8 cellular contexts compared by ENCODE assay signal in the genomic region with DNA sequence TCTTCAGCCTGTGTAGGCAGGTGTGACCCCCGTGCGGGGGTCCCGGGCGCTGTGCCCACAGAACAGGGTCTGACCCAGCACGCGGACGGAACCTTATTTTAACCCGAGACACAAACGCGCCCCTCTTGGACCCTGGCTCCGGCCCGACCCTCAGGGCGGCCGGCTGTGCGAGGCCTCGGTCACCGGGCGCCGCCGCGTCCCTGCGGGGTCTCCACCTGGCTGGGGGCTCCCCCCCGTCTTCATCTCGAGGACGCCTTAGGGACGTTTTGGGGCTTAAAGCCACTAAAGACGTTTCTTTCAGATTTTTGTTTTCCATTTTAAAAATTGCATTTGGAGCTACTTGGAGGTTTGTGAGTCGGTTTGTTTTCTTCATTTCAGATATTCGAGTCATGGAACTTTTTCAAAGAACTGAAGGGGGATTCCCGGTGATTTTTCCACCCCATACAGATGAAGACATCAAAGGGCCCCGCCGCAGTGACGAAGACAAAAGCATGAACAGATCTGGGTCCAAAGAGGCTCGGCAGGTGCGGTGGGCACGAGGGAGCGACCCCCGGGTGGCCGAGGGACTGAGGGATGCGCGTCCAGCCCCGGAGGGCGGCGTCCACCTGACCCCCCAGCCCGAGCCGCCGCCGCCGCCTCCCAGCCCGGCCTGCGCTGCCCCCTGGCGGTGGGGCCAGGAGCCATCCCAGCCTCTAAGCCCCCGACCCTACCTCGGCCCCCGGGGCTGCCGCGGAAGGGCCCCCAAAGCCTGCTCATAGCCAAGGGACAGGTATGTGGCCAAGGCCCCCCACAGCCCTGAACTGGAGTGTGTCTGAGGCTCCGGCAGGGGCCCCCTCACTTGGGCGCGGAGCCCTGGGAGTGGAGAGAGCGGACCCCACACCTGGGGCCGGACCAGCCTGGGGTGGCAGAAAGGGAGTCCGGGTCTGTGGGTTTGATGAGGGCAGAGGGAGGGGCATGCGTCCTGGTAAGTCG. TPM values are rescaled to one million over a fixed set of nuclear protein-coding genes. Genes with fewer than 3 reads are reported as not detected.
A peak's percentile ranks its signal among the peaks of the same experiment; 100 is the strongest.
DNase-seq lines count a peak whose midpoint lies in the region; TF ChIP-seq lines count a peak whose summit lies in the region.

No MANE protein-coding gene starts in this region.

- no peak for TF ChIP-seq POLR2A in vagina (IDR thresholded peaks at IDR 0.05)

- no peaks in the 10 kb centered on the region for H3K27me3 ChIP-seq in effector memory CD4-positive, alpha-beta T cell (replicated peaks; ENCODE audit: control insufficient read depth, insufficient read depth, low read length, poor library complexity, severe bottlenecking)
- H3K27me3 ChIP-seq in vagina = no peaks in the 10 kb centered on the region

- no peak overlapping the region for H3K27ac Mint-ChIP-seq in progenitor cell of endocrine pancreas

- H3K9me3 ChIP-seq in effector memory CD4-positive, alpha-beta T cell (ENCODE audit: control insufficient read depth, low read length) = no peaks in the 10 kb centered on the region
- no peaks in the 10 kb centered on the region for H3K9me3 ChIP-seq in vagina

- intact Hi-C loops in vagina (cut with DNase I) = loop anchor here (2.0 to 10.0 kb wide), 3 partner anchors 76 to 276 kb away; no protein-coding TSS in a partner anchor

- no peak overlapping the region for H3K4me3 Mint-ChIP-seq in progenitor cell of endocrine pancreas (ENCODE audit: low read depth)

- DNase-seq in AG09309 (ENCODE audit: low read depth) (no peak), HuH-7 (ENCODE audit: low spot score) (peak; percentile 85), progenitor cell of endocrine pancreas (ENCODE audit: low spot score, unreplicated experiment) (no peak), vagina (ENCODE audit: extremely low spot score in 2 of 2) (no peak), NOMO-1 (lab: John Stamatoyannopoulos, UW; ENCODE audit: unreplicated experiment in 2 of 2) (no peak), SKM-1 (lab: John Stamatoyannopoulos, UW; ENCODE audit: unreplicated experiment) (no peak)
- peak; percentile 76 to 84 for DNase-seq in activated CD4-positive, alpha-beta T cell treated with anti-CD3 and anti-CD28 coated beads, Interleukin-2, amount 50 U/mL, for 48 hours
- peak; percentile 67 to 73 (median 71) for DNase-seq in effector memory CD4-positive, alpha-beta T cell

- no peaks in the 10 kb centered on the region for H3K36me3 ChIP-seq in effector memory CD4-positive, alpha-beta T cell (ENCODE audit: control insufficient read depth, insufficient read depth, low read length)
- H3K36me3 ChIP-seq in vagina = no peaks in the 10 kb centered on the region

- H3K4me3 ChIP-seq in AG09309 (ENCODE audit: control insufficient read depth, low read depth, low read length) (no peak overlapping the region), vagina (no peak overlapping the region)
- H3K4me3 ChIP-seq in effector memory CD4-positive, alpha-beta T cell (ENCODE audit: insufficient read depth, low read depth, low read length, poor library complexity, severe bottlenecking) = peak overlapping the region; percentile 39

- no peaks in the 10 kb centered on the region for H3K9me3 Mint-ChIP-seq in progenitor cell of endocrine pancreas (ENCODE audit: low read depth)

- peaks cover 3% of the 10 kb centered on the region for H3K27me3 Mint-ChIP-seq in progenitor cell of endocrine pancreas

- peak overlapping the region; percentile 72 for H3K27ac ChIP-seq in effector memory CD4-positive, alpha-beta T cell (ENCODE audit: insufficient read depth, low read length, poor library complexity, severe bottlenecking)
- H3K27ac ChIP-seq in vagina = no peak overlapping the region

- no peaks in the 10 kb centered on the region for H3K4me1 Mint-ChIP-seq in progenitor cell of endocrine pancreas (ENCODE audit: low read depth)

- TF ChIP-seq CTCF in AG09309 (IDR thresholded peaks at IDR 0.05; ENCODE audit: control insufficient read depth, insufficient read depth, low read depth, low read length, missing control alignments) (peak; percentile 63), progenitor cell of endocrine pancreas (IDR thresholded peaks at IDR 0.05; ENCODE audit: unreplicated experiment) (peak; percentile 79), vagina (IDR thresholded peaks at IDR 0.05) (peak; percentile 89 to 98 (median 90))

- no peaks in the 10 kb centered on the region for H3K36me3 Mint-ChIP-seq in progenitor cell of endocrine pancreas (ENCODE audit: insufficient read depth)

- H3K4me1 ChIP-seq in effector memory CD4-positive, alpha-beta T cell (ENCODE audit: control insufficient read depth, insufficient read depth, low read length, poor library complexity, severe bottlenecking) = peaks cover 35% of the 10 kb centered on the region
- peaks cover 6% of the 10 kb centered on the region for H3K4me1 ChIP-seq in vagina

RNA-seq across cellular contexts. Expression of a gene that starts 3.8 kb away (rescaled TPM):
- total RNA-seq in progenitor cell of endocrine pancreas (0.31 and 0.46 TPM in 2 replicates), vagina (5.2 TPM)

RNA-seq across cellular contexts. Expression of a gene that starts 12.3 kb away (rescaled TPM):
- total RNA-seq in progenitor cell of endocrine pancreas (not detected in 2 replicates), vagina (37.1 TPM)

RNA-seq across cellular contexts. Expression of a gene that starts 37.8 kb away (rescaled TPM):
- total RNA-seq in progenitor cell of endocrine pancreas = 0.24 TPM in 1 of 2 replicates, not detected in the other
- not detected for total RNA-seq in vagina

RNA-seq across cellular contexts. Expression of a gene that starts 47.7 kb away (rescaled TPM):
- total RNA-seq in progenitor cell of endocrine pancreas (224 and 227 TPM in 2 replicates), vagina (67.8 TPM)

RNA-seq across cellular contexts. Expression of a gene that starts 50.3 kb away (rescaled TPM):
- total RNA-seq in progenitor cell of endocrine pancreas (0.22 TPM in 2 replicates), vagina (not detected)

Comparison
In these comparisons a context has a peak if more than half of its experiments do, and no peak if none do; other contexts are left out.
1. DNase-seq: peak in HuH-7 (single experiment), activated CD4-positive, alpha-beta T cell treated with anti-CD3 and anti-CD28 coated beads, Interleukin-2, amount 50 U/mL, for 48 hours (2 of 2) and effector memory CD4-positive, alpha-beta T cell (3 of 3); none in AG09309 (single experiment), progenitor cell of endocrine pancreas (single experiment), vagina (0 of 2), NOMO-1 (0 of 2) and SKM-1 (single experiment).
2. RNA of a gene that starts 12.3 kb away (total RNA-seq): 37.1 TPM in vagina (single experiment); not detected in progenitor cell of endocrine pancreas; every median in the first group is over 10 times any median in the second.
3. Peak in every context shown above with its lines, with median percentiles within 50 percentile points of each other: CTCF ChIP-seq.